ENCODE assay signal across 8 cellular contexts in the genomic region with DNA sequence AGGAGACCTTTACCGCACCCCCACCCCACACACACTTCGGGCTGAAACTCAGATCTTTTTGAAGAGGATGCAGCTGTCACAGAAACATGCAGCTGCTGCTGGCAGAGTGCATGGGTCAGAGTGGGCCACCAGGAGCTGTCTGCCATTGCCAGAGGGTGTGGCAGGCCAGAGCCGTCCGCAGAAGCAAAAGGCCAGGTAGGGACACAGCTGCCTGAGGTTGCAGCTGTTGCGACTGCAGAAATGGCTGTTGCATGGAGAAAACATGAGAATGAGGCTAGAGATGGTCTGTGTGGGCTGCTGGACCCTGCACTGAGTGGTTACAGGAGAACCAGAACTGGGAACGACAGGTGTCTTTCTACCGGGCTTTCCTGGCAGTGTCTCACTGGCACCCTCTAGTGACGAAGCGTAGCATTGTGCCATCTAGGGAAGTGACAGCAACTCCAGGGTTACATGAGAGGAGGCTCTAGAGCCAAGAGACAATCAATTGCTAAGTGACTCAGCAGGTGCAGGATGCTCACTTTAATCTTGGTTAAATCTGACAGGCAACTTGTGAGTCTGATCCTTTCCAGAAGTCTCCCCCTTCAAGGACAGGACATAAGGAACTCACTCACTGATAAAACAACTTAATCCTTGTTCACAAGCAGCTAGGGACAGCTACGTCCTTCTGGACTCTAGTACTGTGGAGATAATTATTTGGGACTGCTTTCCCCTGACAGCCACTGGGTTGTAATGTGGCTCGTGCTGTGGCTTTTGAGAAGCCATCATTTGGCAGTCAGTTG. TPM values are rescaled to one million over a fixed set of nuclear protein-coding genes. Genes with fewer than 3 reads are reported as not detected.
A peak's percentile ranks its signal among the peaks of the same experiment; 100 is the strongest.
DNase-seq lines count a peak whose midpoint lies in the region; ATAC-seq, FAIRE-seq and TF ChIP-seq lines count a peak whose summit lies in the region.

No MANE protein-coding gene starts in this region.

- no peaks in the 10 kb centered on the region for H3K79me2 ChIP-seq in osteoblast (ENCODE audit: insufficient read depth, low read length)

- no peaks in the 10 kb centered on the region for H3K36me3 ChIP-seq in MG63
- H3K36me3 ChIP-seq in osteoblast (ENCODE audit: insufficient read depth, low read length), result no peaks in the 10 kb centered on the region
- H3K36me3 ChIP-seq in thoracic aorta, result no peaks in the 10 kb centered on the region

- H3K27me3 ChIP-seq in MG63 (peaks cover 8% of the 10 kb centered on the region), osteoblast (ENCODE audit: insufficient read depth, low read length) (peaks cover 21% of the 10 kb centered on the region), thoracic aorta (replicated peaks; ENCODE audit: insufficient read depth) (no peaks in the 10 kb centered on the region)

- peak; percentile 95 for FAIRE-seq in H54 (lab: Jason Lieb, UNC)
- no peak for FAIRE-seq in frontal cortex (lab: Jason Lieb, UNC)

- no peak for TF ChIP-seq POLR2A in H54 (IDR thresholded peaks at IDR 0.05; ENCODE audit: low read depth, low read length)

- TF ChIP-seq CTCF in osteoblast (IDR thresholded peaks at IDR 0.05; ENCODE audit: extremely low read depth, low read depth, low read length) (peak; percentile 98), thoracic aorta (IDR thresholded peaks at IDR 0.05) (peak; percentile 93)

- H3K27ac ChIP-seq in osteoblast (ENCODE audit: low read depth, low read length) (no peak overlapping the region), thoracic aorta (no peak overlapping the region)

- H4K20me1 ChIP-seq in osteoblast (ENCODE audit: insufficient read depth, low read length), result no peaks in the 10 kb centered on the region

- H3K4me1 ChIP-seq in osteoblast (ENCODE audit: insufficient read depth, low read length) (no peaks in the 10 kb centered on the region), thoracic aorta (ENCODE audit: control insufficient read depth in 1 of 2, low read depth in 2 of 2) (peaks cover 0 to 4% of the 10 kb centered on the region in 2 donors)

- H2AFZ ChIP-seq in osteoblast (ENCODE audit: low read length), result no peak overlapping the region

- H3K4me3 ChIP-seq in MG63 (no peak overlapping the region), osteoblast (ENCODE audit: insufficient read depth, low read length) (no peak overlapping the region), thoracic aorta (peak overlapping the region; percentile 32)

- no peak overlapping the region for H3K4me2 ChIP-seq in osteoblast (ENCODE audit: insufficient read depth, low read length)

- peak; percentile 56 for DNase-seq in DMS79 (lab: John Stamatoyannopoulos, UW)
- DNase-seq in H54 (ENCODE audit: insufficient read length, low spot score), result peak; percentile 88
- DNase-seq in MG63, result peak; percentile 53
- DNase-seq in SHP77 treated with DMSO at 0.1 percent for 48 hours (lab: John Stamatoyannopoulos, UW), result peak; percentile 51
- peak; percentile 93 for DNase-seq in activated effector memory CD4-positive, alpha-beta T cell treated with anti-CD3 and anti-CD28 coated beads, Interleukin-2, amount 50 U/mL, for 16 hours
- peak; percentile 80 to 85 for DNase-seq in frontal cortex (ENCODE audit: low spot score in 2 of 2)
- peak; percentile 98 for DNase-seq in osteoblast (ENCODE audit: insufficient read length, low spot score, missing footprints)
- DNase-seq in thoracic aorta (ENCODE audit: low spot score), result peak; percentile 58

- no peaks in the 10 kb centered on the region for H3K9me3 ChIP-seq in MG63
- H3K9me3 ChIP-seq in osteoblast (ENCODE audit: low read depth, low read length), result no peaks in the 10 kb centered on the region
- H3K9me3 ChIP-seq in thoracic aorta, result no peaks in the 10 kb centered on the region

- ATAC-seq in thoracic aorta (ENCODE audit: insufficient number of reproducible peaks, low FRiP score, low read depth), result peak; percentile 71

RNA-seq across cellular contexts. Expression of gene SERPINB9, which starts 29.1 kb away (rescaled TPM):
- total RNA-seq in MG63 (2014; rRNA removed; shearing (Covaris generic); ENCODE audit: low replicate concordance), result not detected in 2 replicates
- total RNA-seq in frontal cortex, result 6.5 TPM
- 4.4 and 6.2 TPM in 2 replicates for total RNA-seq in osteoblast
- 10 to 100 TPM; 15.7 to 24.0 TPM for total RNA-seq in thoracic aorta

RNA-seq across cellular contexts. Expression of gene SERPINB6, which starts 39.2 kb away (rescaled TPM):
- 45.1 and 59.9 TPM in 2 replicates for total RNA-seq in MG63 (2014; rRNA removed; shearing (Covaris generic); ENCODE audit: low replicate concordance)
- total RNA-seq in frontal cortex (14.3 TPM), osteoblast (80.7 and 83.2 TPM in 2 replicates), thoracic aorta (100 to 1,000 TPM; 161 to 180 TPM)
